In genomic region chr7:73578342-73579124, GRCh38 we compare ENCODE assay signal across 8 cellular contexts. TPM values are rescaled to one million over a fixed set of nuclear protein-coding genes. Genes with fewer than 3 reads are reported as not detected.
A peak's percentile ranks its signal among the peaks of the same experiment; 100 is the strongest.
DNase-seq lines count a peak whose midpoint lies in the region; ATAC-seq and TF ChIP-seq lines count a peak whose summit lies in the region.

A gene with protein sequence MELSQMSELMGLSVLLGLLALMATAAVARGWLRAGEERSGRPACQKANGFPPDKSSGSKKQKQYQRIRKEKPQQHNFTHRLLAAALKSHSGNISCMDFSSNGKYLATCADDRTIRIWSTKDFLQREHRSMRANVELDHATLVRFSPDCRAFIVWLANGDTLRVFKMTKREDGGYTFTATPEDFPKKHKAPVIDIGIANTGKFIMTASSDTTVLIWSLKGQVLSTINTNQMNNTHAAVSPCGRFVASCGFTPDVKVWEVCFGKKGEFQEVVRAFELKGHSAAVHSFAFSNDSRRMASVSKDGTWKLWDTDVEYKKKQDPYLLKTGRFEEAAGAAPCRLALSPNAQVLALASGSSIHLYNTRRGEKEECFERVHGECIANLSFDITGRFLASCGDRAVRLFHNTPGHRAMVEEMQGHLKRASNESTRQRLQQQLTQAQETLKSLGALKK (minus strand): TSS chr7:73578579. CDS start chr7:73578549, 30 bp downstream.

- TF ChIP-seq POLR2A in gastroesophageal sphincter (IDR thresholded peaks at IDR 0.05), result peak; percentile 85 to 87

- peaks cover 9% of the 10 kb centered on the region for H3K36me3 Mint-ChIP-seq in activated naive CD4-positive, alpha-beta T cell treated with anti-CD3 and anti-CD28 coated beads for 36 hours (ENCODE audit: low read depth)

- H3K9me3 ChIP-seq in gastroesophageal sphincter, result no peaks in the 10 kb centered on the region

- H3K4me3 Mint-ChIP-seq in activated naive CD4-positive, alpha-beta T cell treated with anti-CD3 and anti-CD28 coated beads for 36 hours, result peak within 1 kb of the TSS; percentile 87

- H3K27me3 ChIP-seq in GM06990 (replicated peaks; ENCODE audit: control insufficient read depth, insufficient read depth, low read length) (no peaks in the 10 kb centered on the region), gastroesophageal sphincter (no peaks in the 10 kb centered on the region)

- H3K4me3 ChIP-seq in GM06990 (replicated peaks; ENCODE audit: low read depth, low read length) (peak within 1 kb of the TSS; percentile 88), HFF-Myc (replicated peaks; ENCODE audit: low read depth, low read length) (peak within 1 kb of the TSS; percentile 96), gastroesophageal sphincter (peak within 1 kb of the TSS; percentile 68 to 98)

- peaks cover 0 to 42% (median 13%) of the 10 kb centered on the region in 3 donors for H3K4me1 ChIP-seq in gastroesophageal sphincter

- peak within 1 kb of the TSS; percentile 80 to 95 (median 95) for H3K27ac ChIP-seq in gastroesophageal sphincter

- H3K27me3 Mint-ChIP-seq in activated naive CD4-positive, alpha-beta T cell treated with anti-CD3 and anti-CD28 coated beads for 36 hours (ENCODE audit: low read depth), result no peaks in the 10 kb centered on the region

- ATAC-seq in gastroesophageal sphincter, result peak; percentile 95

- no peaks in the 10 kb centered on the region for H3K9me3 Mint-ChIP-seq in activated naive CD4-positive, alpha-beta T cell treated with anti-CD3 and anti-CD28 coated beads for 36 hours

- H3K4me1 Mint-ChIP-seq in activated naive CD4-positive, alpha-beta T cell treated with anti-CD3 and anti-CD28 coated beads for 36 hours (ENCODE audit: low read depth), result peaks cover 32% of the 10 kb centered on the region

- CTCF ChIA-PET in activated naive CD4-positive, alpha-beta T cell treated with anti-CD3 and anti-CD28 coated beads for 36 hours (lab: Charles Lee), result interaction anchor here (1.0 to 1.7 kb wide), 4 partner anchors 18 to 160 kb away, joined by 3 to 6 read pairs (median 4); partner anchors contain the start of gene ABHD11

- 2% methylated on average over 8 of the region's 75 CpGs; no CpG with 5 or more reads in 1 of the 2 donors for whole genome bisulfite sequencing in gastroesophageal sphincter (ENCODE audit: low coverage in 1 of 2), 2 donors

- H3K36me3 ChIP-seq in GM06990 (ENCODE audit: control insufficient read depth, insufficient read depth, low read length), result peaks cover 13% of the 10 kb centered on the region
- H3K36me3 ChIP-seq in gastroesophageal sphincter, result peaks cover 0 to 27% of the 10 kb centered on the region in 2 donors

- TF ChIP-seq CTCF in GM06990 (IDR thresholded peaks at IDR 0.05; ENCODE audit: insufficient read depth, low read length, poor library complexity, severe bottlenecking), result peak; percentile 34
- no peak for TF ChIP-seq CTCF in HFF-Myc (IDR thresholded peaks at IDR 0.05; ENCODE audit: low read depth, low read length, missing control alignments)
- peak in 2 of 4 experiments; percentile 18 to 20 for TF ChIP-seq CTCF in gastroesophageal sphincter (IDR thresholded peaks at IDR 0.05)

- intact Hi-C loops in activated naive CD4-positive, alpha-beta T cell treated with anti-CD3 and anti-CD28 coated beads for 36 hours (cut with micrococcal nuclease), result loop anchor here (1.0 to 10.0 kb wide), 9 partner anchors 21 to 750 kb away; partner anchors contain the start of genes ABHD11, BAZ1B, BCL7B and BUD23

- peak within 1 kb of the TSS; percentile 94 for H3K27ac Mint-ChIP-seq in activated naive CD4-positive, alpha-beta T cell treated with anti-CD3 and anti-CD28 coated beads for 36 hours

- TF ChIP-seq EP300 in gastroesophageal sphincter (IDR thresholded peaks at IDR 0.05), result no peak

- peak; percentile 98 for DNase-seq in GM06990 (ENCODE audit: extremely low read depth, insufficient read length)
- peak; percentile 87 for DNase-seq in HFF-Myc (ENCODE audit: extremely low read depth, low read depth)
- peak; percentile 100 for DNase-seq in NAMALWA (ENCODE audit: low spot score)
- DNase-seq in SK-N-DZ (ENCODE audit: low spot score), result peak; percentile 98
- DNase-seq in activated naive CD4-positive, alpha-beta T cell treated with anti-CD3 and anti-CD28 coated beads for 36 hours, result peak; percentile 99
- DNase-seq in non-pigmented ciliary epithelial cell (ENCODE audit: low read depth), result peak; percentile 85
- DNase-seq in superior temporal gyrus (ENCODE audit: extremely low spot score), result peak; percentile 98

RNA-seq across cellular contexts. Expression of the gene that starts here (rescaled TPM):
- 58.0 and 67.5 TPM in 2 replicates for polyA plus RNA-seq in SK-N-DZ (2014; cell fraction: cytosol; rRNA removed)
- polyA plus RNA-seq in SK-N-DZ (2014; cell fraction: nucleus; rRNA removed), result 49.1 and 71.2 TPM in 2 replicates
- 10 to 100 TPM; 21.5 to 23.6 TPM for total RNA-seq in activated naive CD4-positive, alpha-beta T cell treated with anti-CD3 and anti-CD28 coated beads for 36 hours
- 10 to 100 TPM; 19.1 to 32.5 (median 28.9) TPM for total RNA-seq in gastroesophageal sphincter

Comparison
In these comparisons a context has a peak if more than half of its experiments do, and no peak if none do; other contexts are left out.
1. Peak in every context shown above with its lines: DNase-seq, ATAC-seq, H3K4me3 ChIP-seq and H3K27ac ChIP-seq.